Comparison of ENCODE assay signal across 7 cellular contexts in the genomic region with DNA sequence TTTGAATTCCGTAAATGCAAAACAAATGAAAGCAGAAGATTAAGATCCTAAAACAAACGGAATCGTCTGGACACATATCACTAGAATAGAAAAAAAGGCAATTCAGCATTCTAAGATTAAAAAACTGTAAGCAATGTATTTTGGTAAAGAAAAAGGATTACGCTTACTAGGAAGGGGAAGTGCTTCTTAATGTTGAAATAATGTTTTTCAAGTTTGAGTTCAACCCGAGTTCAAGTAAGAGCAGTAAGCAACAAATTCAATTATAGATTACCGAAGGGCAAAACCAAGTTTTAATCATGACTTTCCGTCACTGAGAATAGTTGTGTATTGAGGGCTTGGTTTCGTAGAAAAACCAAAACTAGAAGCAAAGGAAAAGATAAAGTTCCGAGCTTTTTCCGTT. TPM values are rescaled to one million over a fixed set of nuclear protein-coding genes. Genes with fewer than 3 reads are reported as not detected.
DNase-seq lines count a peak whose midpoint lies in the region; ATAC-seq and TF ChIP-seq lines count a peak whose summit lies in the region.

No MANE protein-coding gene starts in this region.

- DNase-seq in H7: no peak
- peak; percentile 74 for DNase-seq in SIG-M5 (lab: John Stamatoyannopoulos, UW)
- peak; percentile 16 for DNase-seq in fibroblast of mammary gland (ENCODE audit: low read depth)
- no peak for DNase-seq in left lobe of liver (ENCODE audit: low spot score)
- DNase-seq in DMS 273 (lab: John Stamatoyannopoulos, UW; ENCODE audit: unreplicated experiment): no peak

- no peaks in the 10 kb centered on the region for H3K9me3 ChIP-seq in skeletal muscle satellite cell (replicated peaks; ENCODE audit: low read length)

- peak overlapping the region; percentile 96 for H3K9ac ChIP-seq in skeletal muscle satellite cell (ENCODE audit: low read depth, low read length)

- no peak for ATAC-seq in left lobe of liver
- ATAC-seq in GM19463 (IDR thresholded peaks at IDR 0.05; ENCODE audit: unreplicated experiment): no peak

- H3K4me3 ChIP-seq in H7 (ENCODE audit: insufficient read depth, low read depth, low read length): peak overlapping the region; percentile 82
- peak overlapping the region; percentile 98 for H3K4me3 ChIP-seq in fibroblast of mammary gland (ENCODE audit: control insufficient read depth, low read depth, low read length)
- peak overlapping the region; percentile 94 for H3K4me3 ChIP-seq in skeletal muscle satellite cell (ENCODE audit: low read length)

- H3K36me3 ChIP-seq in H7 (replicated peaks; ENCODE audit: control insufficient read depth, insufficient read depth, low read length) (no peaks in the 10 kb centered on the region), skeletal muscle satellite cell (ENCODE audit: insufficient read depth, low read length) (no peaks in the 10 kb centered on the region)

- H3K27me3 ChIP-seq in H7 (ENCODE audit: control insufficient read depth, insufficient read depth, low read length) (no peaks in the 10 kb centered on the region), skeletal muscle satellite cell (ENCODE audit: control insufficient read depth, insufficient read depth, low read length) (no peaks in the 10 kb centered on the region)

- peaks cover 24% of the 10 kb centered on the region for H3K4me1 ChIP-seq in skeletal muscle satellite cell (ENCODE audit: control insufficient read depth, insufficient read depth, low read length)

- no peak for TF ChIP-seq CTCF in fibroblast of mammary gland (conservative IDR thresholded peaks at IDR 0.05; ENCODE audit: control insufficient read depth, insufficient read depth, low read depth, low read length)

- peak overlapping the region; percentile 83 for H3K4me2 ChIP-seq in skeletal muscle satellite cell (ENCODE audit: low read length)

RNA-seq across cellular contexts. Expression of gene CIP2A, which starts 0.6 kb away (rescaled TPM):
- 38.0 and 38.8 TPM in 2 replicates for total RNA-seq in H7 (2014; rRNA removed; shearing (Covaris generic))
- 18.0 and 18.3 TPM in 2 replicates for total RNA-seq in skeletal muscle satellite cell (2012; rRNA removed)
- total RNA-seq in left lobe of liver: 0.45 TPM

RNA-seq across cellular contexts. Expression of gene DZIP3, which starts 0.9 kb away (rescaled TPM):
- 14.5 and 22.6 TPM in 2 replicates for total RNA-seq in H7 (2014; rRNA removed; shearing (Covaris generic))
- total RNA-seq in skeletal muscle satellite cell (2012; rRNA removed): 8.3 and 9.9 TPM in 2 replicates
- 2.8 TPM for total RNA-seq in left lobe of liver

Comparison
In these comparisons a context has a peak if more than half of its experiments do, and no peak if none do; other contexts are left out.
1. DNase-seq: peak in SIG-M5 (single experiment) and fibroblast of mammary gland (single experiment); none in H7 (single experiment), left lobe of liver (single experiment) and DMS 273 (single experiment).
2. RNA of gene CIP2A, which starts 0.6 kb away (total RNA-seq): 38.0 to 38.8 TPM in H7; 0.45 TPM in left lobe of liver (single experiment); every median in the first group is over 10 times any median in the second.
3. Peak in every context shown above with its lines, with median percentiles within 50 percentile points of each other: H3K4me3 ChIP-seq.